In the genomic region with DNA sequence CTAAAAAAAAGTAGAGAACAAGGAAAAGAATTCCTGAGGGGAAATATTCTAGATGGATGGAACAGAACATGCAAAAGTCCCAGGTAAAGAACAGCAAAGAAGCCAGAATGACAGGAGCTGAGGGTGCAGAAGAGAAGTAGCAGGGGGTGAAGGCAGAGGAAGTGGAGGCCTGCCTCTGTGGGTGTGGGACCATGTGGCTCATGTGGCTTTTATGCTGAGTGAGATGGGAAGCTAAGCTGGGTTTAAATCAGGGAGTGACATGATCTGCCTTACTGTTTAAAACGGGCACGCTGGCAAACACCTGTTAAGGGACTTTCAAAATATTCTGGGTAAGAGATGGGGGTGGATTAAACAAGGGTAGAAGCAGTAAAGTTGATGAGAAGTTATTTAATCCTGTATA, we compare ENCODE assay signal across 14 cellular contexts. TPM values are rescaled to one million over a fixed set of nuclear protein-coding genes. Genes with fewer than 3 reads are reported as not detected.
DNase-seq lines count a peak whose midpoint lies in the region; ATAC-seq and TF ChIP-seq lines count a peak whose summit lies in the region.
"Had no signal": no experiment of that assay in that cellular context is flagged by ENCODE, and none has a peak within 500 bp of the region (broad histone marks: within the 10 kb centered on the region; RNA-seq: fewer than 3 reads in every experiment).

No MANE protein-coding gene starts in this region.

- no peaks in the 10 kb centered on the region for H3K36me3 Mint-ChIP-seq in activated naive CD8-positive, alpha-beta T cell treated with anti-CD3 and anti-CD28 coated beads, Interleukin-2, amount 10 ng/mL, durations not matched to agents 7 days and 5 days
- no peaks in the 10 kb centered on the region for H3K36me3 Mint-ChIP-seq in activated naive CD8-positive, alpha-beta T cell treated with anti-CD3 and anti-CD28 coated beads for 36 hours

- H3K9me3 ChIP-seq in upper lobe of right lung (no peaks in the 10 kb centered on the region), gastrocnemius medialis (no peaks in the 10 kb centered on the region)
- H3K9me3 ChIP-seq: HAP-1, thoracic aorta had no signal

- intact Hi-C loops in upper lobe of right lung (cut with DNase I) (no loop called here), gastrocnemius medialis (cut with DNase I; ENCODE audit: low total_unique reads) (no loop called here)

- H3K4me3 ChIP-seq in upper lobe of right lung (no peak overlapping the region), gastrocnemius medialis (no peak overlapping the region)
- H3K4me3 ChIP-seq: HAP-1, smooth muscle cell, thoracic aorta had no signal

- no peak overlapping the region for H3K4me3 Mint-ChIP-seq in activated naive CD8-positive, alpha-beta T cell treated with anti-CD3 and anti-CD28 coated beads, Interleukin-2, amount 10 ng/mL, durations not matched to agents 7 days and 5 days
- no peak overlapping the region for H3K4me3 Mint-ChIP-seq in activated naive CD8-positive, alpha-beta T cell treated with anti-CD3 and anti-CD28 coated beads for 36 hours

- no peaks in the 10 kb centered on the region for H3K9me3 Mint-ChIP-seq in activated naive CD8-positive, alpha-beta T cell treated with anti-CD3 and anti-CD28 coated beads, Interleukin-2, amount 10 ng/mL, durations not matched to agents 7 days and 5 days
- no peaks in the 10 kb centered on the region for H3K9me3 Mint-ChIP-seq in activated naive CD8-positive, alpha-beta T cell treated with anti-CD3 and anti-CD28 coated beads for 36 hours

- ATAC-seq in activated naive CD8-positive, alpha-beta T cell treated with anti-CD3 and anti-CD28 coated beads, Interleukin-2, amount 10 ng/mL, durations not matched to agents 7 days and 5 days (ENCODE audit: low read depth), result peak; percentile 48
- peak; percentile 74 for ATAC-seq in upper lobe of right lung
- ATAC-seq in gastrocnemius medialis, result no peak
- ATAC-seq in GM18907 (IDR thresholded peaks at IDR 0.05; ENCODE audit: unreplicated experiment), result no peak

- H3K36me3 ChIP-seq in upper lobe of right lung (no peaks in the 10 kb centered on the region), gastrocnemius medialis (no peaks in the 10 kb centered on the region)
- H3K36me3 ChIP-seq: HAP-1, thoracic aorta had no signal

- H3K4me1 ChIP-seq in upper lobe of right lung (peaks cover 18% of the 10 kb centered on the region), gastrocnemius medialis (peaks cover 8 to 10% of the 10 kb centered on the region in 2 donors)

- no peaks in the 10 kb centered on the region for H3K27me3 ChIP-seq in upper lobe of right lung
- no peaks in the 10 kb centered on the region for H3K27me3 ChIP-seq in gastrocnemius medialis

- in situ Hi-C loops in gastrocnemius medialis (cut with MboI; ENCODE audit: low sequenced_read_pairs in 4 of 4), result loop anchor here in 2 of 4 donors (10.0 to 25.0 kb wide), 3 partner anchors 175 to 428 kb away; partner anchors contain the start of gene ARHGAP25 (in 1 of the 2)

- POLR2A ChIA-PET in activated naive CD8-positive, alpha-beta T cell treated with anti-CD3 and anti-CD28 coated beads, Interleukin-2, amount 10 ng/mL, durations not matched to agents 7 days and 5 days (lab: Charles Lee), result interaction anchor here (1.0 kb wide), 1 partner anchor 84 kb away, joined by 3 read pairs; no protein-coding TSS in a partner anchor

- TF ChIP-seq CTCF in upper lobe of right lung (IDR thresholded peaks at IDR 0.05), result no peak
- no peak for TF ChIP-seq CTCF in gastrocnemius medialis (IDR thresholded peaks at IDR 0.05 in 4 of 5, conservative IDR thresholded peaks at IDR 0.05 in 1 of 5)

- DNase-seq in activated naive CD8-positive, alpha-beta T cell treated with anti-CD3 and anti-CD28 coated beads, Interleukin-2, amount 10 ng/mL, durations not matched to agents 7 days and 5 days, result peak; percentile 50
- no peak for DNase-seq in activated naive CD8-positive, alpha-beta T cell treated with anti-CD3 and anti-CD28 coated beads for 36 hours
- DNase-seq in OCI-M1 (lab: John Stamatoyannopoulos, UW), result peak; percentile 16
- peak; percentile 27 for DNase-seq in activated effector memory CD4-positive, alpha-beta T cell treated with Interleukin-2 at 50 U/mL for 16 hours
- DNase-seq in upper lobe of right lung, result no peak
- no peak for DNase-seq in NCI-H345 treated with DMSO at 0.1 percent for 48 hours (lab: John Stamatoyannopoulos, UW; ENCODE audit: unreplicated experiment)
- DNase-seq in gastrocnemius medialis, result no peak
- DNase-seq: glutamatergic neuron had no signal

- H3K27ac Mint-ChIP-seq in activated naive CD8-positive, alpha-beta T cell treated with anti-CD3 and anti-CD28 coated beads, Interleukin-2, amount 10 ng/mL, durations not matched to agents 7 days and 5 days, result no peak overlapping the region
- no peak overlapping the region for H3K27ac Mint-ChIP-seq in activated naive CD8-positive, alpha-beta T cell treated with anti-CD3 and anti-CD28 coated beads for 36 hours

- no peak for TF ChIP-seq POLR2A in gastrocnemius medialis (IDR thresholded peaks at IDR 0.05)

- peaks cover 28% of the 10 kb centered on the region for H3K4me1 Mint-ChIP-seq in activated naive CD8-positive, alpha-beta T cell treated with anti-CD3 and anti-CD28 coated beads, Interleukin-2, amount 10 ng/mL, durations not matched to agents 7 days and 5 days
- peaks cover 22% of the 10 kb centered on the region for H3K4me1 Mint-ChIP-seq in activated naive CD8-positive, alpha-beta T cell treated with anti-CD3 and anti-CD28 coated beads for 36 hours

- H3K27me3 Mint-ChIP-seq in activated naive CD8-positive, alpha-beta T cell treated with anti-CD3 and anti-CD28 coated beads, Interleukin-2, amount 10 ng/mL, durations not matched to agents 7 days and 5 days, result no peaks in the 10 kb centered on the region
- no peaks in the 10 kb centered on the region for H3K27me3 Mint-ChIP-seq in activated naive CD8-positive, alpha-beta T cell treated with anti-CD3 and anti-CD28 coated beads for 36 hours

- H3K27ac ChIP-seq in upper lobe of right lung (no peak overlapping the region), gastrocnemius medialis (no peak overlapping the region)
- H3K27ac ChIP-seq: thoracic aorta had no signal

RNA-seq across cellular contexts. Expression of gene GKN2, which starts 40.0 kb away (rescaled TPM):
- not detected for total RNA-seq in activated naive CD8-positive, alpha-beta T cell treated with anti-CD3 and anti-CD28 coated beads, Interleukin-2, amount 10 ng/mL, durations not matched to agents 7 days and 5 days
- not detected for total RNA-seq in activated naive CD8-positive, alpha-beta T cell treated with anti-CD3 and anti-CD28 coated beads for 36 hours
- total RNA-seq in upper lobe of right lung (77.2 TPM), gastrocnemius medialis (not detected)
- total RNA-seq: epithelial cell of proximal tubule, osteoblast, smooth muscle cell had no signal

RNA-seq across cellular contexts. Expression of gene BMP10, which starts 41.5 kb away (rescaled TPM):
- not detected for total RNA-seq in activated naive CD8-positive, alpha-beta T cell treated with anti-CD3 and anti-CD28 coated beads, Interleukin-2, amount 10 ng/mL, durations not matched to agents 7 days and 5 days
- total RNA-seq in activated naive CD8-positive, alpha-beta T cell treated with anti-CD3 and anti-CD28 coated beads for 36 hours, result not detected
- total RNA-seq in upper lobe of right lung (1.4 TPM), gastrocnemius medialis (not detected)
- total RNA-seq: epithelial cell of proximal tubule, osteoblast, smooth muscle cell, thoracic aorta had no signal

Comparison
In these comparisons a context has a peak if more than half of its experiments do, and no peak if none do; other contexts are left out.
1. DNase-seq: peak in activated naive CD8-positive, alpha-beta T cell treated with anti-CD3 and anti-CD28 coated beads, Interleukin-2, amount 10 ng/mL, durations not matched to agents 7 days and 5 days (single experiment), OCI-M1 (single experiment) and activated effector memory CD4-positive, alpha-beta T cell treated with Interleukin-2 at 50 U/mL for 16 hours (single experiment); none in activated naive CD8-positive, alpha-beta T cell treated with anti-CD3 and anti-CD28 coated beads for 36 hours (single experiment), upper lobe of right lung (single experiment), NCI-H345 treated with DMSO at 0.1 percent for 48 hours (single experiment) and gastrocnemius medialis (0 of 2).
2. ATAC-seq: peak in activated naive CD8-positive, alpha-beta T cell treated with anti-CD3 and anti-CD28 coated beads, Interleukin-2, amount 10 ng/mL, durations not matched to agents 7 days and 5 days (single experiment) and upper lobe of right lung (single experiment); none in gastrocnemius medialis (0 of 2) and GM18907 (single experiment).
3. RNA of gene GKN2, which starts 40.0 kb away (total RNA-seq): 77.2 TPM in upper lobe of right lung (single experiment); not detected in activated naive CD8-positive, alpha-beta T cell treated with anti-CD3 and anti-CD28 coated beads, Interleukin-2, amount 10 ng/mL, durations not matched to agents 7 days and 5 days, not detected in activated naive CD8-positive, alpha-beta T cell treated with anti-CD3 and anti-CD28 coated beads for 36 hours and not detected in gastrocnemius medialis; every median in the first group is over 10 times any median in the second.